Comparison of ENCODE assay signal across 1 cellular context in the genomic region with DNA sequence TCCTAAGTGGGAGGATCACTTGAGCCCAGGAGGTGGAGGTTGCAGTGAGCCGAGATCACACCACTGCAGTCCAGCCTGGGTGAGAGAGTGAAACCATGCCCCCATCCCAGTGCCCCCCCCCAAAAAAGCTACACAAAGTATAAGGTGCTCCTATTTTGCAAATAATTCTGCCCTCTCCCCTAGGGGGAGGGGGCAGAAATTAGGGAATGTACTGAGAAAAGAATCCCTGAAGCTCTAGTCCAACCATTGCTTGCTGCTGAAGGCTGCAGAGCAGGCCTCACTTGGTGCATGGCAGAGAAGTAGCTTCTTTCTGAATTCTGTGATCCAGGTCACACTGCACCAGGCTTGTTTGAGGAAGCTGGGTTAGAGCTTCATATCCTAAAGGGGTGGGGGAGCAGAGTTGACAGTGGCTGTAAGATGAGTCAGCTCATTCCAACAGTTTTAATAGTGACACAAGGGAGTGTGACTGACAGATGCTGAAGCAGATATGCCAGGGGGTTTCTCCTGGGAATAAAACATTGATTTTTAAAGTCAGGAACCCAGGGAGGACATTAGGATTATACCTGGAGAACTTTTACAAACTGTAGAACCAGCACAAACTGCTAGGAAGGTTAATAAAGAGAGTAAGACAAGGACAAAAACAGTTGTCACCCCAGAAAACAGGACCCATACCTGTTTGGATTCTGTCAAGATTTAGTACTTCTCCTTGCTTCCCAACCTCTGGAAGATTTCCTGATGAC.
A peak's percentile ranks its signal among the peaks of the same experiment; 100 is the strongest.
TF ChIP-seq lines count a peak whose summit lies in the region.

No MANE protein-coding gene starts in this region.

TF ChIP-seq in K562, 482 proteins besides CTCF, POLR2A, EP300 and RAD21 (continued from another document and continues in another):
- TF ChIP-seq, protein P1, sequence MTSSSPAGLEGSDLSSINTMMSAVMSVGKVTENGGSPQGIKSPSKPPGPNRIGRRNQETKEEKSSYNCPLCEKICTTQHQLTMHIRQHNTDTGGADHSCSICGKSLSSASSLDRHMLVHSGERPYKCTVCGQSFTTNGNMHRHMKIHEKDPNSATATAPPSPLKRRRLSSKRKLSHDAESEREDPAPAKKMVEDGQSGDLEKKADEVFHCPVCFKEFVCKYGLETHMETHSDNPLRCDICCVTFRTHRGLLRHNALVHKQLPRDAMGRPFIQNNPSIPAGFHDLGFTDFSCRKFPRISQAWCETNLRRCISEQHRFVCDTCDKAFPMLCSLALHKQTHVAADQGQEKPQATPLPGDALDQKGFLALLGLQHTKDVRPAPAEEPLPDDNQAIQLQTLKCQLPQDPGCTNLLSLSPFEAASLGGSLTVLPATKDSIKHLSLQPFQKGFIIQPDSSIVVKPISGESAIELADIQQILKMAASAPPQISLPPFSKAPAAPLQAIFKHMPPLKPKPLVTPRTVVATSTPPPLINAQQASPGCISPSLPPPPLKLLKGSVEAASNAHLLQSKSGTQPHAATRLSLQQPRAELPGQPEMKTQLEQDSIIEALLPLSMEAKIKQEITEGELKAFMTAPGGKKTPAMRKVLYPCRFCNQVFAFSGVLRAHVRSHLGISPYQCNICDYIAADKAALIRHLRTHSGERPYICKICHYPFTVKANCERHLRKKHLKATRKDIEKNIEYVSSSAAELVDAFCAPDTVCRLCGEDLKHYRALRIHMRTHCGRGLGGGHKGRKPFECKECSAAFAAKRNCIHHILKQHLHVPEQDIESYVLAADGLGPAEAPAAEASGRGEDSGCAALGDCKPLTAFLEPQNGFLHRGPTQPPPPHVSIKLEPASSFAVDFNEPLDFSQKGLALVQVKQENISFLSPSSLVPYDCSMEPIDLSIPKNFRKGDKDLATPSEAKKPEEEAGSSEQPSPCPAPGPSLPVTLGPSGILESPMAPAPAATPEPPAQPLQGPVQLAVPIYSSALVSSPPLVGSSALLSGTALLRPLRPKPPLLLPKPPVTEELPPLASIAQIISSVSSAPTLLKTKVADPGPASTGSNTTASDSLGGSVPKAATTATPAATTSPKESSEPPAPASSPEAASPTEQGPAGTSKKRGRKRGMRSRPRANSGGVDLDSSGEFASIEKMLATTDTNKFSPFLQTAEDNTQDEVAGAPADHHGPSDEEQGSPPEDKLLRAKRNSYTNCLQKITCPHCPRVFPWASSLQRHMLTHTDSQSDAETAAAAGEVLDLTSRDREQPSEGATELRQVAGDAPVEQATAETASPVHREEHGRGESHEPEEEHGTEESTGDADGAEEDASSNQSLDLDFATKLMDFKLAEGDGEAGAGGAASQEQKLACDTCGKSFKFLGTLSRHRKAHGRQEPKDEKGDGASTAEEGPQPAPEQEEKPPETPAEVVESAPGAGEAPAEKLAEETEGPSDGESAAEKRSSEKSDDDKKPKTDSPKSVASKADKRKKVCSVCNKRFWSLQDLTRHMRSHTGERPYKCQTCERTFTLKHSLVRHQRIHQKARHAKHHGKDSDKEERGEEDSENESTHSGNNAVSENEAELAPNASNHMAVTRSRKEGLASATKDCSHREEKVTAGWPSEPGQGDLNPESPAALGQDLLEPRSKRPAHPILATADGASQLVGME (CRISPR knock-in tag; IDR thresholded peaks at IDR 0.05), result no peak
- TF ChIP-seq, protein P2, sequence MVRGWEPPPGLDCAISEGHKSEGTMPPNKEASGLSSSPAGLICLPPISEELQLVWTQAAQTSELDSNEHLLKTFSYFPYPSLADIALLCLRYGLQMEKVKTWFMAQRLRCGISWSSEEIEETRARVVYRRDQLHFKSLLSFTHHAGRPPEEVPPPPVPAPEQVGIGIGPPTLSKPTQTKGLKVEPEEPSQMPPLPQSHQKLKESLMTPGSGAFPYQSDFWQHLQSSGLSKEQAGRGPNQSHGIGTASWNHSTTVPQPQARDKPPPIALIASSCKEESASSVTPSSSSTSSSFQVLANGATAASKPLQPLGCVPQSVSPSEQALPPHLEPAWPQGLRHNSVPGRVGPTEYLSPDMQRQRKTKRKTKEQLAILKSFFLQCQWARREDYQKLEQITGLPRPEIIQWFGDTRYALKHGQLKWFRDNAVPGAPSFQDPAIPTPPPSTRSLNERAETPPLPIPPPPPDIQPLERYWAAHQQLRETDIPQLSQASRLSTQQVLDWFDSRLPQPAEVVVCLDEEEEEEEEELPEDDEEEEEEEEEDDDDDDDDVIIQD (CRISPR knock-in tag; IDR thresholded peaks at IDR 0.05), result no peak
- TF ChIP-seq MAFG (tag; conservative IDR thresholded peaks at IDR 0.05) (peak; percentile 98), SMARCA4 (IDR thresholded peaks at IDR 0.05) (peak; percentile 92), CHD2 (IDR thresholded peaks at IDR 0.05; ENCODE audit: low read depth, low read length) (no peak), FIP1L1 (IDR thresholded peaks at IDR 0.05; ENCODE audit: low read depth, low read length, poor library complexity, severe bottlenecking) (no peak), NONO (IDR thresholded peaks at IDR 0.05; ENCODE audit: low read depth in 2 of 2, low read length in 1 of 2) (no peak), ZNF57 (CRISPR knock-in tag; IDR thresholded peaks at IDR 0.05) (no peak), HMG20B (CRISPR knock-in tag; IDR thresholded peaks at IDR 0.05) (no peak), ZNF212 (CRISPR knock-in tag; IDR thresholded peaks at IDR 0.05) (no peak), YY1 (IDR thresholded peaks at IDR 0.05; ENCODE audit: borderline replicate concordance in 1 of 3, control insufficient read depth in 1 of 3, extremely low read depth in 1 of 3, insufficient read depth in 3 of 3, insufficient read length in 1 of 3, insufficient replicate concordance in 2 of 3, low read depth in 1 of 3, low read length in 2 of 3) (no peak), NRF1 (conservative IDR thresholded peaks at IDR 0.05 in 1 of 2, IDR thresholded peaks at IDR 0.05 in 1 of 2) (peak; percentile 31 to 48), ADNP (tag; IDR thresholded peaks at IDR 0.05) (0 out of 2 replicates have a peak, but pooled peaks have one; percentile 15), NBN (IDR thresholded peaks at IDR 0.05; ENCODE audit: low read depth) (no peak), ZNF766 (CRISPR knock-in tag; conservative IDR thresholded peaks at IDR 0.05) (no peak; the same call in 1 of the 2 replicates), ZC3H11A (IDR thresholded peaks at IDR 0.05; ENCODE audit: low read depth, low read length) (no peak), ZNF197 (CRISPR knock-in tag; IDR thresholded peaks at IDR 0.05; ENCODE audit: low read depth) (no peak), ZFP30 (CRISPR knock-in tag; IDR thresholded peaks at IDR 0.05; ENCODE audit: borderline replicate concordance) (no peak), ZNF41 (CRISPR knock-in tag; conservative IDR thresholded peaks at IDR 0.05) (peak; percentile 92), MCM2 (IDR thresholded peaks at IDR 0.05; ENCODE audit: low read depth) (no peak), NFE2L1 (tag; IDR thresholded peaks at IDR 0.05; ENCODE audit: borderline replicate concordance, low read depth) (peak; percentile 81), MAZ (CRISPR knock-in tag; conservative IDR thresholded peaks at IDR 0.05 in 1 of 2, IDR thresholded peaks at IDR 0.05 in 1 of 2) (peak; percentile 56 to 68; a peak in 3 of 4 replicates), PHF21A (IDR thresholded peaks at IDR 0.05; ENCODE audit: borderline replicate concordance, low read depth) (peak; percentile 95; the same call in 1 of the 2 replicates), HEY1 (CRISPR knock-in tag; IDR thresholded peaks at IDR 0.05; ENCODE audit: borderline replicate concordance) (no peak), CCNT2 (IDR thresholded peaks at IDR 0.05; ENCODE audit: borderline replicate concordance, extremely low read depth, insufficient read length, low read depth, low read length) (no peak), ZNF124 (CRISPR knock-in tag; IDR thresholded peaks at IDR 0.05) (no peak), DPF2 (IDR thresholded peaks at IDR 0.05) (peak; percentile 96)
- TF ChIP-seq, protein P3, sequence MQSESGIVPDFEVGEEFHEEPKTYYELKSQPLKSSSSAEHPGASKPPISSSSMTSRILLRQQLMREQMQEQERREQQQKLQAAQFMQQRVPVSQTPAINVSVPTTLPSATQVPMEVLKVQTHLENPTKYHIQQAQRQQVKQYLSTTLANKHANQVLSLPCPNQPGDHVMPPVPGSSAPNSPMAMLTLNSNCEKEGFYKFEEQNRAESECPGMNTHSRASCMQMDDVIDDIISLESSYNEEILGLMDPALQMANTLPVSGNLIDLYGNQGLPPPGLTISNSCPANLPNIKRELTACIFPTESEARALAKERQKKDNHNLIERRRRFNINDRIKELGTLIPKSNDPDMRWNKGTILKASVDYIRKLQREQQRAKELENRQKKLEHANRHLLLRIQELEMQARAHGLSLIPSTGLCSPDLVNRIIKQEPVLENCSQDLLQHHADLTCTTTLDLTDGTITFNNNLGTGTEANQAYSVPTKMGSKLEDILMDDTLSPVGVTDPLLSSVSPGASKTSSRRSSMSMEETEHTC (IDR thresholded peaks at IDR 0.05), result peak; percentile 78
- TF ChIP-seq, protein P4, sequence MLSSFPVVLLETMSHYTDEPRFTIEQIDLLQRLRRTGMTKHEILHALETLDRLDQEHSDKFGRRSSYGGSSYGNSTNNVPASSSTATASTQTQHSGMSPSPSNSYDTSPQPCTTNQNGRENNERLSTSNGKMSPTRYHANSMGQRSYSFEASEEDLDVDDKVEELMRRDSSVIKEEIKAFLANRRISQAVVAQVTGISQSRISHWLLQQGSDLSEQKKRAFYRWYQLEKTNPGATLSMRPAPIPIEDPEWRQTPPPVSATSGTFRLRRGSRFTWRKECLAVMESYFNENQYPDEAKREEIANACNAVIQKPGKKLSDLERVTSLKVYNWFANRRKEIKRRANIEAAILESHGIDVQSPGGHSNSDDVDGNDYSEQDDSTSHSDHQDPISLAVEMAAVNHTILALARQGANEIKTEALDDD (IDR thresholded peaks at IDR 0.05), result peak; percentile 66
- TF ChIP-seq, protein P5, sequence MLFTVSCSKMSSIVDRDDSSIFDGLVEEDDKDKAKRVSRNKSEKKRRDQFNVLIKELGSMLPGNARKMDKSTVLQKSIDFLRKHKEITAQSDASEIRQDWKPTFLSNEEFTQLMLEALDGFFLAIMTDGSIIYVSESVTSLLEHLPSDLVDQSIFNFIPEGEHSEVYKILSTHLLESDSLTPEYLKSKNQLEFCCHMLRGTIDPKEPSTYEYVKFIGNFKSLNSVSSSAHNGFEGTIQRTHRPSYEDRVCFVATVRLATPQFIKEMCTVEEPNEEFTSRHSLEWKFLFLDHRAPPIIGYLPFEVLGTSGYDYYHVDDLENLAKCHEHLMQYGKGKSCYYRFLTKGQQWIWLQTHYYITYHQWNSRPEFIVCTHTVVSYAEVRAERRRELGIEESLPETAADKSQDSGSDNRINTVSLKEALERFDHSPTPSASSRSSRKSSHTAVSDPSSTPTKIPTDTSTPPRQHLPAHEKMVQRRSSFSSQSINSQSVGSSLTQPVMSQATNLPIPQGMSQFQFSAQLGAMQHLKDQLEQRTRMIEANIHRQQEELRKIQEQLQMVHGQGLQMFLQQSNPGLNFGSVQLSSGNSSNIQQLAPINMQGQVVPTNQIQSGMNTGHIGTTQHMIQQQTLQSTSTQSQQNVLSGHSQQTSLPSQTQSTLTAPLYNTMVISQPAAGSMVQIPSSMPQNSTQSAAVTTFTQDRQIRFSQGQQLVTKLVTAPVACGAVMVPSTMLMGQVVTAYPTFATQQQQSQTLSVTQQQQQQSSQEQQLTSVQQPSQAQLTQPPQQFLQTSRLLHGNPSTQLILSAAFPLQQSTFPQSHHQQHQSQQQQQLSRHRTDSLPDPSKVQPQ (CRISPR knock-in tag; IDR thresholded peaks at IDR 0.05; ENCODE audit: borderline replicate concordance), result no peak
- TF ChIP-seq, protein P6, sequence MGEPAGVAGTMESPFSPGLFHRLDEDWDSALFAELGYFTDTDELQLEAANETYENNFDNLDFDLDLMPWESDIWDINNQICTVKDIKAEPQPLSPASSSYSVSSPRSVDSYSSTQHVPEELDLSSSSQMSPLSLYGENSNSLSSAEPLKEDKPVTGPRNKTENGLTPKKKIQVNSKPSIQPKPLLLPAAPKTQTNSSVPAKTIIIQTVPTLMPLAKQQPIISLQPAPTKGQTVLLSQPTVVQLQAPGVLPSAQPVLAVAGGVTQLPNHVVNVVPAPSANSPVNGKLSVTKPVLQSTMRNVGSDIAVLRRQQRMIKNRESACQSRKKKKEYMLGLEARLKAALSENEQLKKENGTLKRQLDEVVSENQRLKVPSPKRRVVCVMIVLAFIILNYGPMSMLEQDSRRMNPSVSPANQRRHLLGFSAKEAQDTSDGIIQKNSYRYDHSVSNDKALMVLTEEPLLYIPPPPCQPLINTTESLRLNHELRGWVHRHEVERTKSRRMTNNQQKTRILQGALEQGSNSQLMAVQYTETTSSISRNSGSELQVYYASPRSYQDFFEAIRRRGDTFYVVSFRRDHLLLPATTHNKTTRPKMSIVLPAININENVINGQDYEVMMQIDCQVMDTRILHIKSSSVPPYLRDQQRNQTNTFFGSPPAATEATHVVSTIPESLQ (CRISPR knock-in tag; IDR thresholded peaks at IDR 0.05), result no peak
